8 cellular contexts compared by ENCODE assay signal in the genomic region with DNA sequence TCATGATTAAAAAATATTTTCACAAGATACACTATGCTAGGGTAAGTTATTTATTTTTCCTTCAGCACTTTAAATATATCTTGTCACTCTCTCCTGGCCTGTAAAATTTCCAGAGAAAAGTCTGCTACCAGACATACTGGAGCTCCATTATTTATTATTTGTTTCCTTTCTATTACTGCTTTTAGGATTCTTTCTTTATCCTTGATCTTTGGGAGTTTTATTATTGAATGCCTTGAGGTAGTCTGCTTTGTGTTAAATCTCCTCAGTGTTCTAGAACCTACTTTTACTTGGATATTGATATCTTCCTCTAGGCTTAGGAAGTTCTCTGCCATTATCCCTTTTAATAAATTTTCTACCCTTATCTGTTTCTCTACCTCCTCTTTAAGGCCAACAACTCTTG.
"Had no signal": no experiment of that assay in that cellular context is flagged by ENCODE, and none has a peak within 500 bp of the region (broad histone marks: within the 10 kb centered on the region; RNA-seq: fewer than 3 reads in every experiment).

No MANE protein-coding gene starts in this region.

- H3K4me3 ChIP-seq: GM23248, HAP-1 had no signal

- ATAC-seq: HCT116, HepG2 had no signal

- H3K4me1 ChIP-seq: HAP-1 had no signal

- H3K27ac ChIP-seq: GM23248, HL-60 had no signal

- DNase-seq: GM23248, GOT3, H7, HFFc6 had no signal

- H3K9ac ChIP-seq: GM23248 had no signal

- H3K9me3 ChIP-seq: HAP-1 had no signal

- H3K36me3 ChIP-seq: HAP-1 had no signal

- FAIRE-seq: HepG2 had no signal
